In the genomic region with DNA sequence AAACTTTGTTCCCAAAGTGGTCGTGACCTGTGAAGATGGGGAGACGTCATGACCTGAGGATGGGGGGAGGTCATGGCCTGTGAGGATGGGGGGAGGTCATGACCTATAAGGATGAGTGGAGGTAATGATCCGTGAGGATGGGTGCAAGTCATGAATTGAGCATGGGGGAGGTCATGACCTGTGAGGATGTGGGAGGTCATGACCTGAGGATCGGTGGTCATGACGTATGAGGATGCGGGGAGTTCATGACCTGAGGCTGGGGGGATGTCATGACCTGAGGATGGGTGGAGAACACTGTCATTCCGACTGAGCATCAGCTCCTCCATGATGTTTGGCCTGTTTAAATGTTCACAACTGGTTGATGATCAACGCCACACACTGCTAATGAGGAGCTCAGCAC, we compare ENCODE assay signal across 1 cellular context.
TF ChIP-seq lines count a peak whose summit lies in the region.

No MANE protein-coding gene starts in this region.

TF ChIP-seq in K562, 482 proteins besides CTCF, POLR2A, EP300 and RAD21:
- TF ChIP-seq TBP (optimal IDR thresholded peaks at IDR 0.05; ENCODE audit: low read depth, low read length) (peak; percentile 6), KDM1A (IDR thresholded peaks at IDR 0.05) (no peak), TAF15 (IDR thresholded peaks at IDR 0.05; ENCODE audit: low read depth, low read length) (no peak), HNRNPLL (IDR thresholded peaks at IDR 0.05; ENCODE audit: low read depth, low read length, poor library complexity, severe bottlenecking) (peak; percentile 27), NCOA6 (IDR thresholded peaks at IDR 0.05) (no peak), SLC30A9 (CRISPR knock-in tag; IDR thresholded peaks at IDR 0.05) (no peak), PHTF2 (CRISPR knock-in tag; IDR thresholded peaks at IDR 0.05) (no peak)
- TF ChIP-seq, protein P1, sequence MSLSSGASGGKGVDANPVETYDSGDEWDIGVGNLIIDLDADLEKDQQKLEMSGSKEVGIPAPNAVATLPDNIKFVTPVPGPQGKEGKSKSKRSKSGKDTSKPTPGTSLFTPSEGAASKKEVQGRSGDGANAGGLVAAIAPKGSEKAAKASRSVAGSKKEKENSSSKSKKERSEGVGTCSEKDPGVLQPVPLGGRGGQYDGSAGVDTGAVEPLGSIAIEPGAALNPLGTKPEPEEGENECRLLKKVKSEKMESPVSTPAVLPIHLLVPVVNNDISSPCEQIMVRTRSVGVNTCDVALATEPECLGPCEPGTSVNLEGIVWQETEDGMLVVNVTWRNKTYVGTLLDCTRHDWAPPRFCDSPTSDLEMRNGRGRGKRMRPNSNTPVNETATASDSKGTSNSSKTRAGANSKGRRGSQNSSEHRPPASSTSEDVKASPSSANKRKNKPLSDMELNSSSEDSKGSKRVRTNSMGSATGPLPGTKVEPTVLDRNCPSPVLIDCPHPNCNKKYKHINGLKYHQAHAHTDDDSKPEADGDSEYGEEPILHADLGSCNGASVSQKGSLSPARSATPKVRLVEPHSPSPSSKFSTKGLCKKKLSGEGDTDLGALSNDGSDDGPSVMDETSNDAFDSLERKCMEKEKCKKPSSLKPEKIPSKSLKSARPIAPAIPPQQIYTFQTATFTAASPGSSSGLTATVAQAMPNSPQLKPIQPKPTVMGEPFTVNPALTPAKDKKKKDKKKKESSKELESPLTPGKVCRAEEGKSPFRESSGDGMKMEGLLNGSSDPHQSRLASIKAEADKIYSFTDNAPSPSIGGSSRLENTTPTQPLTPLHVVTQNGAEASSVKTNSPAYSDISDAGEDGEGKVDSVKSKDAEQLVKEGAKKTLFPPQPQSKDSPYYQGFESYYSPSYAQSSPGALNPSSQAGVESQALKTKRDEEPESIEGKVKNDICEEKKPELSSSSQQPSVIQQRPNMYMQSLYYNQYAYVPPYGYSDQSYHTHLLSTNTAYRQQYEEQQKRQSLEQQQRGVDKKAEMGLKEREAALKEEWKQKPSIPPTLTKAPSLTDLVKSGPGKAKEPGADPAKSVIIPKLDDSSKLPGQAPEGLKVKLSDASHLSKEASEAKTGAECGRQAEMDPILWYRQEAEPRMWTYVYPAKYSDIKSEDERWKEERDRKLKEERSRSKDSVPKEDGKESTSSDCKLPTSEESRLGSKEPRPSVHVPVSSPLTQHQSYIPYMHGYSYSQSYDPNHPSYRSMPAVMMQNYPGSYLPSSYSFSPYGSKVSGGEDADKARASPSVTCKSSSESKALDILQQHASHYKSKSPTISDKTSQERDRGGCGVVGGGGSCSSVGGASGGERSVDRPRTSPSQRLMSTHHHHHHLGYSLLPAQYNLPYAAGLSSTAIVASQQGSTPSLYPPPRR (CRISPR knock-in tag; IDR thresholded peaks at IDR 0.05; ENCODE audit: borderline replicate concordance): no peak
